1 cellular context compared by ENCODE assay signal in the genomic region with DNA sequence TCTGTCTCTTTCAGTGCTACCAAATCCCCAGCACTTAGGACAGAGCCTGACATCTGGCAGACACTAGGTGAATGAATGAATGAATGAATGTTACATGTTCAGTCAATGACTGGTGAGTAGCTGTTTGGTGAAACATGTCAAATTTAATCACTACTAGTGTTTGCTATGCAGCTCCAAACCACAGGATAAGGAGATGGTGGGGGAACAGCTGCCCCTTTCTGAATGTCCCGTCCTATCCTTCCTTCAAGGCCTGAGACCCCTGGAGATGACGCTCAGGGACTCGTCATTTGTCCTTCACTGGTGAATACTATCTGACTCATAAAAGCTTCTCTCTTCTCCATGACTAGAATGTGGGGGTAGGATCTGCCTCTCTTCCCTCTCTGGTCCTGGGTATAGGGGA.
TF ChIP-seq lines count a peak whose summit lies in the region.

No MANE protein-coding gene starts in this region.

TF ChIP-seq in K562, 482 proteins besides CTCF, POLR2A, EP300 and RAD21:
- TF ChIP-seq, protein P1, sequence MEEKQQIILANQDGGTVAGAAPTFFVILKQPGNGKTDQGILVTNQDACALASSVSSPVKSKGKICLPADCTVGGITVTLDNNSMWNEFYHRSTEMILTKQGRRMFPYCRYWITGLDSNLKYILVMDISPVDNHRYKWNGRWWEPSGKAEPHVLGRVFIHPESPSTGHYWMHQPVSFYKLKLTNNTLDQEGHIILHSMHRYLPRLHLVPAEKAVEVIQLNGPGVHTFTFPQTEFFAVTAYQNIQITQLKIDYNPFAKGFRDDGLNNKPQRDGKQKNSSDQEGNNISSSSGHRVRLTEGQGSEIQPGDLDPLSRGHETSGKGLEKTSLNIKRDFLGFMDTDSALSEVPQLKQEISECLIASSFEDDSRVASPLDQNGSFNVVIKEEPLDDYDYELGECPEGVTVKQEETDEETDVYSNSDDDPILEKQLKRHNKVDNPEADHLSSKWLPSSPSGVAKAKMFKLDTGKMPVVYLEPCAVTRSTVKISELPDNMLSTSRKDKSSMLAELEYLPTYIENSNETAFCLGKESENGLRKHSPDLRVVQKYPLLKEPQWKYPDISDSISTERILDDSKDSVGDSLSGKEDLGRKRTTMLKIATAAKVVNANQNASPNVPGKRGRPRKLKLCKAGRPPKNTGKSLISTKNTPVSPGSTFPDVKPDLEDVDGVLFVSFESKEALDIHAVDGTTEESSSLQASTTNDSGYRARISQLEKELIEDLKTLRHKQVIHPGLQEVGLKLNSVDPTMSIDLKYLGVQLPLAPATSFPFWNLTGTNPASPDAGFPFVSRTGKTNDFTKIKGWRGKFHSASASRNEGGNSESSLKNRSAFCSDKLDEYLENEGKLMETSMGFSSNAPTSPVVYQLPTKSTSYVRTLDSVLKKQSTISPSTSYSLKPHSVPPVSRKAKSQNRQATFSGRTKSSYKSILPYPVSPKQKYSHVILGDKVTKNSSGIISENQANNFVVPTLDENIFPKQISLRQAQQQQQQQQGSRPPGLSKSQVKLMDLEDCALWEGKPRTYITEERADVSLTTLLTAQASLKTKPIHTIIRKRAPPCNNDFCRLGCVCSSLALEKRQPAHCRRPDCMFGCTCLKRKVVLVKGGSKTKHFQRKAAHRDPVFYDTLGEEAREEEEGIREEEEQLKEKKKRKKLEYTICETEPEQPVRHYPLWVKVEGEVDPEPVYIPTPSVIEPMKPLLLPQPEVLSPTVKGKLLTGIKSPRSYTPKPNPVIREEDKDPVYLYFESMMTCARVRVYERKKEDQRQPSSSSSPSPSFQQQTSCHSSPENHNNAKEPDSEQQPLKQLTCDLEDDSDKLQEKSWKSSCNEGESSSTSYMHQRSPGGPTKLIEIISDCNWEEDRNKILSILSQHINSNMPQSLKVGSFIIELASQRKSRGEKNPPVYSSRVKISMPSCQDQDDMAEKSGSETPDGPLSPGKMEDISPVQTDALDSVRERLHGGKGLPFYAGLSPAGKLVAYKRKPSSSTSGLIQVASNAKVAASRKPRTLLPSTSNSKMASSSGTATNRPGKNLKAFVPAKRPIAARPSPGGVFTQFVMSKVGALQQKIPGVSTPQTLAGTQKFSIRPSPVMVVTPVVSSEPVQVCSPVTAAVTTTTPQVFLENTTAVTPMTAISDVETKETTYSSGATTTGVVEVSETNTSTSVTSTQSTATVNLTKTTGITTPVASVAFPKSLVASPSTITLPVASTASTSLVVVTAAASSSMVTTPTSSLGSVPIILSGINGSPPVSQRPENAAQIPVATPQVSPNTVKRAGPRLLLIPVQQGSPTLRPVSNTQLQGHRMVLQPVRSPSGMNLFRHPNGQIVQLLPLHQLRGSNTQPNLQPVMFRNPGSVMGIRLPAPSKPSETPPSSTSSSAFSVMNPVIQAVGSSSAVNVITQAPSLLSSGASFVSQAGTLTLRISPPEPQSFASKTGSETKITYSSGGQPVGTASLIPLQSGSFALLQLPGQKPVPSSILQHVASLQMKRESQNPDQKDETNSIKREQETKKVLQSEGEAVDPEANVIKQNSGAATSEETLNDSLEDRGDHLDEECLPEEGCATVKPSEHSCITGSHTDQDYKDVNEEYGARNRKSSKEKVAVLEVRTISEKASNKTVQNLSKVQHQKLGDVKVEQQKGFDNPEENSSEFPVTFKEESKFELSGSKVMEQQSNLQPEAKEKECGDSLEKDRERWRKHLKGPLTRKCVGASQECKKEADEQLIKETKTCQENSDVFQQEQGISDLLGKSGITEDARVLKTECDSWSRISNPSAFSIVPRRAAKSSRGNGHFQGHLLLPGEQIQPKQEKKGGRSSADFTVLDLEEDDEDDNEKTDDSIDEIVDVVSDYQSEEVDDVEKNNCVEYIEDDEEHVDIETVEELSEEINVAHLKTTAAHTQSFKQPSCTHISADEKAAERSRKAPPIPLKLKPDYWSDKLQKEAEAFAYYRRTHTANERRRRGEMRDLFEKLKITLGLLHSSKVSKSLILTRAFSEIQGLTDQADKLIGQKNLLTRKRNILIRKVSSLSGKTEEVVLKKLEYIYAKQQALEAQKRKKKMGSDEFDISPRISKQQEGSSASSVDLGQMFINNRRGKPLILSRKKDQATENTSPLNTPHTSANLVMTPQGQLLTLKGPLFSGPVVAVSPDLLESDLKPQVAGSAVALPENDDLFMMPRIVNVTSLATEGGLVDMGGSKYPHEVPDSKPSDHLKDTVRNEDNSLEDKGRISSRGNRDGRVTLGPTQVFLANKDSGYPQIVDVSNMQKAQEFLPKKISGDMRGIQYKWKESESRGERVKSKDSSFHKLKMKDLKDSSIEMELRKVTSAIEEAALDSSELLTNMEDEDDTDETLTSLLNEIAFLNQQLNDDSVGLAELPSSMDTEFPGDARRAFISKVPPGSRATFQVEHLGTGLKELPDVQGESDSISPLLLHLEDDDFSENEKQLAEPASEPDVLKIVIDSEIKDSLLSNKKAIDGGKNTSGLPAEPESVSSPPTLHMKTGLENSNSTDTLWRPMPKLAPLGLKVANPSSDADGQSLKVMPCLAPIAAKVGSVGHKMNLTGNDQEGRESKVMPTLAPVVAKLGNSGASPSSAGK (IDR thresholded peaks at IDR 0.05) = no peak
- TF ChIP-seq HNRNPL (IDR thresholded peaks at IDR 0.05; ENCODE audit: low read depth, low read length) = no peak
- TF ChIP-seq, protein P2, sequence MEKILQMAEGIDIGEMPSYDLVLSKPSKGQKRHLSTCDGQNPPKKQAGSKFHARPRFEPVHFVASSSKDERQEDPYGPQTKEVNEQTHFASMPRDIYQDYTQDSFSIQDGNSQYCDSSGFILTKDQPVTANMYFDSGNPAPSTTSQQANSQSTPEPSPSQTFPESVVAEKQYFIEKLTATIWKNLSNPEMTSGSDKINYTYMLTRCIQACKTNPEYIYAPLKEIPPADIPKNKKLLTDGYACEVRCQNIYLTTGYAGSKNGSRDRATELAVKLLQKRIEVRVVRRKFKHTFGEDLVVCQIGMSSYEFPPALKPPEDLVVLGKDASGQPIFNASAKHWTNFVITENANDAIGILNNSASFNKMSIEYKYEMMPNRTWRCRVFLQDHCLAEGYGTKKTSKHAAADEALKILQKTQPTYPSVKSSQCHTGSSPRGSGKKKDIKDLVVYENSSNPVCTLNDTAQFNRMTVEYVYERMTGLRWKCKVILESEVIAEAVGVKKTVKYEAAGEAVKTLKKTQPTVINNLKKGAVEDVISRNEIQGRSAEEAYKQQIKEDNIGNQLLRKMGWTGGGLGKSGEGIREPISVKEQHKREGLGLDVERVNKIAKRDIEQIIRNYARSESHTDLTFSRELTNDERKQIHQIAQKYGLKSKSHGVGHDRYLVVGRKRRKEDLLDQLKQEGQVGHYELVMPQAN (IDR thresholded peaks at IDR 0.05; ENCODE audit: borderline replicate concordance) = no peak
- TF ChIP-seq POLR2G (IDR thresholded peaks at IDR 0.05; ENCODE audit: low read depth, low read length) = no peak
- TF ChIP-seq, protein P3, sequence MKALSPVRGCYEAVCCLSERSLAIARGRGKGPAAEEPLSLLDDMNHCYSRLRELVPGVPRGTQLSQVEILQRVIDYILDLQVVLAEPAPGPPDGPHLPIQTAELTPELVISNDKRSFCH (CRISPR knock-in tag; IDR thresholded peaks at IDR 0.05) = no peak
- TF ChIP-seq, protein P3 (tag; IDR thresholded peaks at IDR 0.05) = no peak
- TF ChIP-seq FOXJ3 (CRISPR knock-in tag; IDR thresholded peaks at IDR 0.05) = no peak
- TF ChIP-seq HNRNPK (IDR thresholded peaks at IDR 0.05; ENCODE audit: low read depth, low read length, poor library complexity, severe bottlenecking) = no peak
- TF ChIP-seq STAT5B (CRISPR knock-in tag; IDR thresholded peaks at IDR 0.05) = no peak
- no peak for TF ChIP-seq OTX1 (CRISPR knock-in tag; IDR thresholded peaks at IDR 0.05)
